8 cellular contexts compared by ENCODE assay signal in genomic region chr1:198686069-198686728, GRCh38. TPM values are rescaled to one million over a fixed set of nuclear protein-coding genes. Genes with fewer than 3 reads are reported as not detected.
DNase-seq lines count a peak whose midpoint lies in the region; ATAC-seq, FAIRE-seq and TF ChIP-seq lines count a peak whose summit lies in the region.

No MANE protein-coding gene starts in this region.

- no peaks in the 10 kb centered on the region for H3K27me3 ChIP-seq in GM23338 (ENCODE audit: insufficient read depth)
- H3K27me3 ChIP-seq in PC-9 (ENCODE audit: insufficient read depth, low read depth): no peaks in the 10 kb centered on the region

- no peak overlapping the region for H3K4me3 Mint-ChIP-seq in GM23338
- peak overlapping the region; percentile 70 to 78 for H3K4me3 Mint-ChIP-seq in stimulated activated naive CD8-positive, alpha-beta T cell treated with anti-CD3 and anti-CD28 coated beads, Interleukin-15, amount 100 ng/mL, for 72 hours

- H3K9me2 ChIP-seq in GM23338 (ENCODE audit: insufficient read depth): no peaks in the 10 kb centered on the region
- H3K9me2 ChIP-seq in PC-9 (ENCODE audit: insufficient read depth): no peaks in the 10 kb centered on the region

- TF ChIP-seq CTCF in AG10803 (conservative IDR thresholded peaks at IDR 0.05; ENCODE audit: low read length): peak; percentile 47
- peak in 1 of 2 experiments; percentile 61; a peak in 3 of 4 replicates for TF ChIP-seq CTCF in GM23338 (conservative IDR thresholded peaks at IDR 0.05; ENCODE audit: low read depth in 2 of 2)
- peak; percentile 62 for TF ChIP-seq CTCF in PC-9 (conservative IDR thresholded peaks at IDR 0.05)

- H3K4me3 ChIP-seq in AG10803 (ENCODE audit: low read length) (no peak overlapping the region), GM23338 (no peak overlapping the region), PC-9 (no peak overlapping the region)

- H3K79me2 ChIP-seq in GM23338 (replicated peaks; ENCODE audit: insufficient read depth) (no peaks in the 10 kb centered on the region), PC-9 (ENCODE audit: low read depth) (no peaks in the 10 kb centered on the region)

- no peak overlapping the region for H3K27ac ChIP-seq in GM23338 (ENCODE audit: low read depth)
- no peak overlapping the region for H3K27ac ChIP-seq in PC-9

- H3K27ac Mint-ChIP-seq in GM23338: no peak overlapping the region; the same call in 1 of the 2 replicates
- peak overlapping the region; percentile 95 to 96 for H3K27ac Mint-ChIP-seq in stimulated activated naive CD8-positive, alpha-beta T cell treated with anti-CD3 and anti-CD28 coated beads, Interleukin-15, amount 100 ng/mL, for 72 hours

- H3K4me1 ChIP-seq in GM23338 (ENCODE audit: insufficient read depth) (peaks cover 34% of the 10 kb centered on the region), PC-9 (replicated peaks; ENCODE audit: insufficient read depth) (peaks cover 8% of the 10 kb centered on the region)

- H3K36me3 Mint-ChIP-seq in GM23338 (ENCODE audit: low read depth): no peaks in the 10 kb centered on the region

- peaks cover 31% of the 10 kb centered on the region for H3K4me1 Mint-ChIP-seq in GM23338
- peaks cover 84% of the 10 kb centered on the region for H3K4me1 Mint-ChIP-seq in stimulated activated naive CD8-positive, alpha-beta T cell treated with anti-CD3 and anti-CD28 coated beads, Interleukin-15, amount 100 ng/mL, for 72 hours

- H2AFZ ChIP-seq in GM23338 (no peak overlapping the region), PC-9 (no peak overlapping the region)

- ATAC-seq in GM23338 (no peak), HG03439 (IDR thresholded peaks at IDR 0.05; ENCODE audit: unreplicated experiment) (no peak)
- no peak for ATAC-seq in stimulated activated naive CD8-positive, alpha-beta T cell treated with anti-CD3 and anti-CD28 coated beads, Interleukin-15, amount 100 ng/mL, for 72 hours
- ATAC-seq in activated CD4-positive, CD25-positive, alpha-beta regulatory T cell treated with anti-CD3 and anti-CD28 coated beads, Interleukin-2, amount 50 U/mL, for 24 hours: no peak

- H3K9me3 ChIP-seq in PC-9 (ENCODE audit: insufficient read depth, low read depth): no peaks in the 10 kb centered on the region

- H3F3A ChIP-seq in GM23338 (replicated peaks; ENCODE audit: low read depth) (no peaks in the 10 kb centered on the region), PC-9 (ENCODE audit: insufficient read depth, low read depth) (peaks cover 3% of the 10 kb centered on the region; the same call in 1 of the 2 replicates)

- H4K20me1 ChIP-seq in GM23338 (replicated peaks; ENCODE audit: insufficient read depth): no peaks in the 10 kb centered on the region
- no peaks in the 10 kb centered on the region for H4K20me1 ChIP-seq in PC-9 (ENCODE audit: insufficient read depth)

- CTCF ChIA-PET in PC-9 (lab: Charles Lee): interaction anchor here (0.6 to 1.2 kb wide), 7 partner anchors 14 to 1026 kb away, joined by 3 to 5 read pairs (median 3); no protein-coding TSS in a partner anchor

- POLR2A ChIA-PET in PC-9 (lab: Charles Lee; ENCODE audit: unreplicated experiment): interaction anchor here (0.6 kb wide), 2 partner anchors 66 to 658 kb away, joined by 6 to 7 read pairs; no protein-coding TSS in a partner anchor

- peak; percentile 94 for FAIRE-seq in endometrium (lab: Jason Lieb, UNC)

- no TSS peak for BruUV-seq in PC-9 (replicated peaks; lab: Mats Ljungman, UMichigan)

- DNase-seq in AG10803 (ENCODE audit: low read depth) (peak; percentile 72), GM23338 (ENCODE audit: low spot score) (peak; percentile 43), PC-9 (peak in 1 of 2 experiments; percentile 41), ecto neural progenitor cell (ENCODE audit: low spot score) (no peak)
- no peak for DNase-seq in stimulated activated naive CD8-positive, alpha-beta T cell treated with anti-CD3 and anti-CD28 coated beads, Interleukin-15, amount 100 ng/mL, for 72 hours

- H3K9me3 Mint-ChIP-seq in GM23338: no peaks in the 10 kb centered on the region
- no peaks in the 10 kb centered on the region for H3K9me3 Mint-ChIP-seq in stimulated activated naive CD8-positive, alpha-beta T cell treated with anti-CD3 and anti-CD28 coated beads, Interleukin-15, amount 100 ng/mL, for 72 hours

- H3K27me3 Mint-ChIP-seq in GM23338 (ENCODE audit: insufficient read depth, low read depth, poor library complexity): no peaks in the 10 kb centered on the region
- no peaks in the 10 kb centered on the region for H3K27me3 Mint-ChIP-seq in stimulated activated naive CD8-positive, alpha-beta T cell treated with anti-CD3 and anti-CD28 coated beads, Interleukin-15, amount 100 ng/mL, for 72 hours

- H3K36me3 ChIP-seq in GM23338 (ENCODE audit: insufficient read depth): no peaks in the 10 kb centered on the region
- H3K36me3 ChIP-seq in PC-9 (ENCODE audit: low read depth): no peaks in the 10 kb centered on the region

- no peak overlapping the region for H3K4me2 ChIP-seq in GM23338
- no peak overlapping the region for H3K4me2 ChIP-seq in PC-9

- intact Hi-C loops in PC-9 (cut with micrococcal nuclease; ENCODE audit: unreplicated experiment): loop anchor here (1.0 to 10.0 kb wide), 7 partner anchors 221 to 1281 kb away; partner anchors contain the start of gene DENND1B

TF ChIP-seq in GM23338, 12 proteins besides CTCF, POLR2A, EP300 and RAD21 (continues in another document):
- no peak for TF ChIP-seq CREB1 (CRISPR knock-in tag; IDR thresholded peaks at IDR 0.05; ENCODE audit: low read depth)
- no peak for TF ChIP-seq ETS1 (IDR thresholded peaks at IDR 0.05)
- TF ChIP-seq POLR2AphosphoS5 (IDR thresholded peaks at IDR 0.05; ENCODE audit: low read depth): no peak
- TF ChIP-seq ZNF331 (CRISPR knock-in tag; IDR thresholded peaks at IDR 0.05; ENCODE audit: low read depth): no peak
- no peak for TF ChIP-seq ZNF114 (CRISPR knock-in tag; IDR thresholded peaks at IDR 0.05)
- no peak for TF ChIP-seq EZH2phosphoT487 (IDR thresholded peaks at IDR 0.05; ENCODE audit: unreplicated experiment)
- TF ChIP-seq NANOG (IDR thresholded peaks at IDR 0.05; ENCODE audit: borderline replicate concordance): no peak
- no peak for TF ChIP-seq STAT1 (IDR thresholded peaks at IDR 0.05; ENCODE audit: unreplicated experiment)
- no peak for TF ChIP-seq JUNB (IDR thresholded peaks at IDR 0.05; ENCODE audit: unreplicated experiment)

RNA-seq across cellular contexts. Expression of gene PTPRC, which starts 47.4 kb away (rescaled TPM):
- 0.10 TPM in 1 of 2 replicates, not detected in the other for total RNA-seq in GM23338 (2014; rRNA removed; shearing (Covaris generic))
- polyA plus RNA-seq in GM23338 (2016; fragmentation: Nextera tagmentation; extraction: Ambion mirVana): 0.43 and 0.52 TPM in 2 replicates
- 0.58 and 0.79 TPM in 2 replicates for total RNA-seq in PC-9 (2021)

Comparison
In these comparisons a context has a peak if more than half of its experiments do, and no peak if none do; other contexts are left out.
1. DNase-seq: peak in AG10803 (single experiment) and GM23338 (single experiment); none in stimulated activated naive CD8-positive, alpha-beta T cell treated with anti-CD3 and anti-CD28 coated beads, Interleukin-15, amount 100 ng/mL, for 72 hours (0 of 2) and ecto neural progenitor cell (single experiment).